In genomic region chr3:129248286-129248979, GRCh38 we compare ENCODE assay signal across 8 cellular contexts. TPM values are rescaled to one million over a fixed set of nuclear protein-coding genes. Genes with fewer than 3 reads are reported as not detected.
DNase-seq lines count a peak whose midpoint lies in the region; ATAC-seq, FAIRE-seq and TF ChIP-seq lines count a peak whose summit lies in the region.

No MANE protein-coding gene starts in this region.

- peaks cover 11% of the 10 kb centered on the region for H3K36me3 Mint-ChIP-seq in memory B cell

- H3K4me1 Mint-ChIP-seq in memory B cell, result peaks cover 17% of the 10 kb centered on the region

- FAIRE-seq in GM12878 (lab: Jason Lieb, UNC), result no peak

- H3K9me3 ChIP-seq in heart right ventricle, result no peaks in the 10 kb centered on the region
- H3K9me3 ChIP-seq in GM12878 (replicated peaks; ENCODE audit: control insufficient read depth, insufficient read depth, low read length), result no peaks in the 10 kb centered on the region

- intact Hi-C loops in heart right ventricle (cut with DNase I) (loop anchor here (5.0 to 10.0 kb wide), 7 partner anchors 64 to 276 kb away; partner anchors contain the start of gene CNBP (in 7 of the 10)), left cardiac atrium (cut with DNase I) (loop anchor here in 1 of 2 donors (5.0 to 10.0 kb wide), 2 partner anchors 66 to 194 kb away; partner anchors contain the start of gene CNBP), GM12878 (cut with micrococcal nuclease; ENCODE audit: unreplicated experiment) (loop anchor here (2.0 to 5.0 kb wide), 3 partner anchors 64 to 371 kb away; partner anchors contain the start of gene ACAD9)

- peak overlapping the region; percentile 92 for H3K27ac Mint-ChIP-seq in memory B cell

- no peaks in the 10 kb centered on the region for H3K27me3 ChIP-seq in heart right ventricle
- H3K27me3 ChIP-seq in GM12878 (replicated peaks in 1 of 2; ENCODE audit: control insufficient read depth in 2 of 2, insufficient read depth in 2 of 2, low read length in 1 of 2), result no peaks in the 10 kb centered on the region

- TF ChIP-seq CTCF in heart right ventricle (IDR thresholded peaks at IDR 0.05) (no peak), GM12878 (IDR thresholded peaks at IDR 0.05 in 2 of 3, conservative IDR thresholded peaks at IDR 0.05 in 1 of 3; ENCODE audit: control insufficient read depth in 2 of 3, extremely low read depth in 1 of 3, insufficient read depth in 1 of 3, low read depth in 3 of 3, low read length in 3 of 3) (no peak)

- H3K27ac ChIP-seq in heart right ventricle (peak overlapping the region in 9 of 10 donors; percentile 73 to 99 (median 90)), GM12878 (ENCODE audit: control insufficient read depth, insufficient read depth) (peak overlapping the region; percentile 94), urinary bladder (ENCODE audit: low read depth) (no peak overlapping the region)

- H3K4me3 ChIP-seq in heart right ventricle (peak overlapping the region; percentile 80 to 100 (median 98)), GM12878 (peak overlapping the region; percentile 84), urinary bladder (ENCODE audit: low read depth, low read length) (peak overlapping the region; percentile 96)

- H3K4me1 ChIP-seq in heart right ventricle, result peaks cover 8 to 58% (median 44%) of the 10 kb centered on the region in 9 donors
- peaks cover 8% of the 10 kb centered on the region for H3K4me1 ChIP-seq in GM12878 (ENCODE audit: control insufficient read depth, insufficient read depth, low read length)
- H3K4me1 ChIP-seq in urinary bladder (ENCODE audit: insufficient read depth), result peaks cover 2% of the 10 kb centered on the region

- TF ChIP-seq RAD21 in GM12878 (IDR thresholded peaks at IDR 0.05; ENCODE audit: insufficient read depth, low read depth, low read length), result no peak

- H3K9ac ChIP-seq in GM12878 (ENCODE audit: control insufficient read depth, insufficient read depth, low read length), result peak overlapping the region; percentile 95

- POLR2A ChIA-PET in GM12878 (lab: Charles Lee), result interaction anchor here (0.9 to 3.7 kb wide), 8 partner anchors 30 to 197 kb away, joined by 3 to 29 read pairs (median 6); partner anchors contain the start of genes HMCES and RAB43

- peak overlapping the region; percentile 92; the same call in 1 of the 2 replicates for H2AFZ ChIP-seq in GM12878 (ENCODE audit: control insufficient read depth, low read depth, low read length)

- RAD21 ChIA-PET in GM12878 (lab: Charles Lee; ENCODE audit: unreplicated experiment), result interaction anchor here (0.9 to 4.2 kb wide), 8 partner anchors 9 to 278 kb away, joined by 3 to 88 read pairs (median 12); partner anchors contain the start of gene RAB43

- peaks cover 0 to 31% (median 13%) of the 10 kb centered on the region in 9 donors for H3K36me3 ChIP-seq in heart right ventricle
- H3K36me3 ChIP-seq in GM12878 (ENCODE audit: control insufficient read depth in 2 of 2, insufficient read depth in 2 of 2, low read length in 1 of 2), result peaks cover 5 to 10% of the 10 kb centered on the region in 2 experiments
- no peaks in the 10 kb centered on the region for H3K36me3 ChIP-seq in urinary bladder (ENCODE audit: insufficient read depth)

- no peaks in the 10 kb centered on the region for H4K20me1 ChIP-seq in GM12878 (ENCODE audit: control insufficient read depth, insufficient read depth)

- peaks cover 27% of the 10 kb centered on the region for H3K79me2 ChIP-seq in GM12878 (ENCODE audit: control insufficient read depth, insufficient read depth, low read length)

- H3K9me3 Mint-ChIP-seq in memory B cell, result no peaks in the 10 kb centered on the region

- in situ Hi-C loops in GM12878 (cut with MboI), result loop anchor here (5.0 kb wide), 1 partner anchor 276 kb away; no protein-coding TSS in a partner anchor

- peak overlapping the region; percentile 93 for H3K4me3 Mint-ChIP-seq in memory B cell

- no peak for ATAC-seq in heart right ventricle
- ATAC-seq in left cardiac atrium, result no peak
- no peak for ATAC-seq in GM12878
- ATAC-seq in memory B cell (ENCODE audit: low read depth), result no peak
- no peak for ATAC-seq in HG02759 (IDR thresholded peaks at IDR 0.05; ENCODE audit: unreplicated experiment)

- no peak for TF ChIP-seq POLR2A in GM12878 (IDR thresholded peaks at IDR 0.05; ENCODE audit: low read depth, low read length)

- SMC1A ChIA-PET in GM12878 (lab: Charles Lee; ENCODE audit: uncharacterized antibody, unreplicated experiment), result interaction anchor here (0.8 to 10.3 kb wide), 8 partner anchors 26 to 277 kb away, joined by 3 to 118 read pairs (median 3); no protein-coding TSS in a partner anchor

- H3K27me3 Mint-ChIP-seq in memory B cell, result no peaks in the 10 kb centered on the region

- CTCF ChIA-PET in GM12878 (lab: Yijun Ruan, JAX), result interaction anchor here (0.9 to 8.3 kb wide), 10 partner anchors 67 to 277 kb away, joined by 3 to 220 read pairs (median 9); partner anchors contain the start of gene RAB43

- no TSS peak for BruUV-seq in GM12878 (replicated peaks; lab: Mats Ljungman, UMichigan)

- WGBS in heart right ventricle, 2 donors, result 59 to 66% methylated on average over 21 of the region's 21 CpGs
- 61% methylated on average over 21 of the region's 21 CpGs for WGBS in GM12878 (ENCODE audit: insufficient coverage, insufficient replicate concordance, low lambda C conversion rate, missing lambda C conversion rate)
- 53% methylated on average over 21 of the region's 21 CpGs for WGBS in urinary bladder

- H3K4me2 ChIP-seq in GM12878 (ENCODE audit: control insufficient read depth, insufficient read depth), result peak overlapping the region; percentile 78

- no peak for TF ChIP-seq EP300 in GM12878 (IDR thresholded peaks at IDR 0.05; ENCODE audit: borderline replicate concordance in 1 of 2, control insufficient read depth in 1 of 2, low read depth in 2 of 2, low read length in 2 of 2)

- DNase-seq in heart right ventricle (no peak), left cardiac atrium (no peak), GM12878 (ENCODE audit: low read depth, low spot score) (no peak), memory B cell (ENCODE audit: low spot score in 2 of 2) (no peak), SIG-M5 treated with dmso at 0.1 percent for 504 hours (lab: John Stamatoyannopoulos, UW; ENCODE audit: unreplicated experiment) (no peak), putamen (ENCODE audit: low spot score) (no peak)

TF ChIP-seq in GM12878, 131 proteins besides CTCF, POLR2A, EP300 and RAD21 (continues in another document):
- TF ChIP-seq SUZ12 (IDR thresholded peaks at IDR 0.05; ENCODE audit: unreplicated experiment), result no peak
- no peak for TF ChIP-seq SREBF2 (IDR thresholded peaks at IDR 0.05; ENCODE audit: low read length)
- no peak for TF ChIP-seq HCFC1 (IDR thresholded peaks at IDR 0.05; ENCODE audit: low read length)
- TF ChIP-seq SMAD5 (IDR thresholded peaks at IDR 0.05; ENCODE audit: low read depth), result no peak

RNA-seq across cellular contexts. Expression of gene COPG1, which starts 1.0 kb away (rescaled TPM):
- 100 to 1,000 TPM in 4 of 10 donors, 10 to 100 TPM in 6; 79.5 to 113 (median 96.1) TPM for total RNA-seq in heart right ventricle
- polyA plus RNA-seq in heart right ventricle, result 100 to 1,000 TPM in 1 of 2 donors, 10 to 100 TPM in 1; 63.7 to 154 TPM
- 100 to 1,000 TPM; 109 to 149 TPM for total RNA-seq in left cardiac atrium
- 130 and 152 TPM in 2 replicates for total RNA-seq in GM12878 (2013; cell fraction: nucleolus; rRNA removed)
- 106 and 118 TPM in 2 replicates for total RNA-seq in GM12878 (2014; rRNA removed)
- total RNA-seq in GM12878 (2014; rRNA removed; fragmentation: Illumina TruSeq; extraction: Trizol), result 80.5 and 87.2 TPM in 2 replicates
- total RNA-seq in GM12878 (2021), result 128 and 138 TPM in 2 replicates
- polyA plus RNA-seq in GM12878 (2011; ENCODE audit: low read depth), result 84.4 TPM
- polyA plus RNA-seq in GM12878 (2011; rRNA removed), result 43.8 and 66.8 TPM in 2 replicates
- polyA plus RNA-seq in GM12878 (2011; cell fraction: cytosol; rRNA removed), result 52.8 and 55.7 TPM in 2 replicates
- polyA plus RNA-seq in GM12878 (2011; cell fraction: nucleus; rRNA removed), result 110 and 115 TPM in 2 replicates
- polyA plus RNA-seq in GM12878 (2012), result 122 and 138 TPM in 2 replicates
- 62.0 and 78.1 TPM in 2 replicates for polyA plus RNA-seq in GM12878 (2014; fragmentation: Illumina TruSeq; extraction: Trizol)
- 100 to 1,000 TPM in 1 of 2 experiments, 10 to 100 TPM in 1; 54.8 to 102 TPM for polyA plus RNA-seq in GM12878 (2014; fragmentation: Nextera tagmentation; extraction: Ambion mirVana)
- 61.7 and 77.7 TPM in 2 replicates for polyA plus RNA-seq in GM12878 (2014; rRNA removed)
- polyA plus RNA-seq in GM12878 (2016; fragmentation: Nextera tagmentation; extraction: Ambion mirVana), result 100 to 1,000 TPM; 131 to 143 TPM
- polyA minus RNA-seq in GM12878 (2011; rRNA and poly(A)+ RNA removed), result 134 and 157 TPM in 2 replicates
- polyA minus RNA-seq in GM12878 (2011; cell fraction: cytosol; rRNA and poly(A)+ RNA removed), result 54.0 and 57.0 TPM in 2 replicates
- polyA minus RNA-seq in GM12878 (2011; cell fraction: nucleus; rRNA and poly(A)+ RNA removed), result 63.6 and 90.8 TPM in 2 replicates
- total RNA-seq in urinary bladder, result 127 TPM
- 66.5 TPM for polyA plus RNA-seq in urinary bladder

RNA-seq across cellular contexts. Expression of gene HMCES, which starts 30.2 kb away (rescaled TPM):
- total RNA-seq in heart right ventricle (10 to 100 TPM; 38.1 to 56.1 (median 44.5) TPM), left cardiac atrium (10 to 100 TPM; 44.6 to 46.7 TPM), GM12878 (2014; rRNA removed) (16.7 and 22.7 TPM in 2 replicates), GM12878 (2014; rRNA removed; fragmentation: Illumina TruSeq; extraction: Trizol) (11.9 and 12.4 TPM in 2 replicates), GM12878 (2021) (25.5 and 33.4 TPM in 2 replicates), urinary bladder (15.9 TPM)
- polyA plus RNA-seq in heart right ventricle (10 to 100 TPM; 24.1 to 37.6 TPM), GM12878 (2011; rRNA removed) (21.3 and 42.6 TPM in 2 replicates), GM12878 (2014; fragmentation: Illumina TruSeq; extraction: Trizol) (29.6 and 31.2 TPM in 2 replicates), GM12878 (2014; fragmentation: Nextera tagmentation; extraction: Ambion mirVana) (10 to 100 TPM; 17.2 to 18.5 TPM), GM12878 (2014; rRNA removed) (21.9 and 25.0 TPM in 2 replicates), GM12878 (2016; fragmentation: Nextera tagmentation; extraction: Ambion mirVana) (10 to 100 TPM; 45.3 to 49.8 TPM), urinary bladder (33.9 TPM)
- 10.9 and 12.1 TPM in 2 replicates for total RNA-seq in GM12878 (2013; cell fraction: nucleolus; rRNA removed)
- 26.7 TPM for polyA plus RNA-seq in GM12878 (2011; ENCODE audit: low read depth)
- 32.3 and 40.7 TPM in 2 replicates for polyA plus RNA-seq in GM12878 (2011; cell fraction: cytosol; rRNA removed)
- polyA plus RNA-seq in GM12878 (2011; cell fraction: nucleus; rRNA removed), result 25.4 and 27.4 TPM in 2 replicates
- 37.0 and 40.2 TPM in 2 replicates for polyA plus RNA-seq in GM12878 (2012)
- 18.5 and 21.4 TPM in 2 replicates for polyA minus RNA-seq in GM12878 (2011; rRNA and poly(A)+ RNA removed)
- polyA minus RNA-seq in GM12878 (2011; cell fraction: cytosol; rRNA and poly(A)+ RNA removed), result 7.8 and 12.6 TPM in 2 replicates
- polyA minus RNA-seq in GM12878 (2011; cell fraction: nucleus; rRNA and poly(A)+ RNA removed), result 4.6 and 8.3 TPM in 2 replicates
